ENCODE assay signal across 2 cellular contexts in genomic region chr19:40776364-40776763, GRCh38.
A peak's percentile ranks its signal among the peaks of the same experiment; 100 is the strongest.
TF ChIP-seq lines count a peak whose summit lies in the region.

No MANE protein-coding gene starts in this region.

TF ChIP-seq in HEK293, 187 proteins besides CTCF, POLR2A, EP300 and RAD21:
- TF ChIP-seq ZNF10 (tag by site-specific recombination; IDR thresholded peaks at IDR 0.05): no peak
- no peak for TF ChIP-seq ZNF692 (tag by site-specific recombination; IDR thresholded peaks at IDR 0.05)
- TF ChIP-seq ZNF121 (tag by site-specific recombination; IDR thresholded peaks at IDR 0.05): peak; percentile 93; the same call in 1 of the 2 replicates

TF ChIP-seq in GM12878, 131 proteins besides CTCF, POLR2A, EP300 and RAD21:
- TF ChIP-seq HDAC2 (IDR thresholded peaks at IDR 0.05): no peak
- TF ChIP-seq EZH2 (IDR thresholded peaks at IDR 0.05; ENCODE audit: borderline replicate concordance, control insufficient read depth, low read depth, low read length): no peak
- no peak for TF ChIP-seq NFXL1 (IDR thresholded peaks at IDR 0.05; ENCODE audit: borderline replicate concordance)
- TF ChIP-seq CBFB (IDR thresholded peaks at IDR 0.05; ENCODE audit: low read depth): no peak
